In the genomic region with DNA sequence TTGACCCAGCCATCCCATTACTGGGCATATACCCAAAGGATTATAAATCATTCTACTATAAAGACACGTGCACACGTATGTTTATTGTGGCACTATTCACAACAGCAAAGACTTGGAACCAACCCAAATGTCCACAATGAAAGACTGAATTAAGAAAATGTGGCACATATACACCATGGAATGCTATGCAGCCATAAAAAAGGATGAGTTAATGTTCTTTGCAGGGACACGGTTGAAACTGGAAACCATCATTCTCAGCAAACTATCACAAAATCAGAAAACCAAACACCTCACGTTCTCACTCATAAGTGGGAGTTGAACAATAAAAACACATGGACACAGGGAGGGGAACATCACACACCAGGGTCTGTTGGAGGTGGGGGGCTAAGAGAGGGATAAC, we compare ENCODE assay signal across 4 cellular contexts. TPM values are rescaled to one million over a fixed set of nuclear protein-coding genes. Genes with fewer than 3 reads are reported as not detected.
"Had no signal": no experiment of that assay in that cellular context is flagged by ENCODE, and none has a peak within 500 bp of the region (broad histone marks: within the 10 kb centered on the region; RNA-seq: fewer than 3 reads in every experiment).

No MANE protein-coding gene starts in this region.

RNA-seq across cellular contexts. Expression of gene ADGRF1, which starts 47.3 kb away (rescaled TPM):
- total RNA-seq: subcutaneous adipose tissue, temporal lobe, thoracic aorta, tibial nerve had no signal
